Comparison of ENCODE assay signal across 16 cellular contexts in the genomic region with DNA sequence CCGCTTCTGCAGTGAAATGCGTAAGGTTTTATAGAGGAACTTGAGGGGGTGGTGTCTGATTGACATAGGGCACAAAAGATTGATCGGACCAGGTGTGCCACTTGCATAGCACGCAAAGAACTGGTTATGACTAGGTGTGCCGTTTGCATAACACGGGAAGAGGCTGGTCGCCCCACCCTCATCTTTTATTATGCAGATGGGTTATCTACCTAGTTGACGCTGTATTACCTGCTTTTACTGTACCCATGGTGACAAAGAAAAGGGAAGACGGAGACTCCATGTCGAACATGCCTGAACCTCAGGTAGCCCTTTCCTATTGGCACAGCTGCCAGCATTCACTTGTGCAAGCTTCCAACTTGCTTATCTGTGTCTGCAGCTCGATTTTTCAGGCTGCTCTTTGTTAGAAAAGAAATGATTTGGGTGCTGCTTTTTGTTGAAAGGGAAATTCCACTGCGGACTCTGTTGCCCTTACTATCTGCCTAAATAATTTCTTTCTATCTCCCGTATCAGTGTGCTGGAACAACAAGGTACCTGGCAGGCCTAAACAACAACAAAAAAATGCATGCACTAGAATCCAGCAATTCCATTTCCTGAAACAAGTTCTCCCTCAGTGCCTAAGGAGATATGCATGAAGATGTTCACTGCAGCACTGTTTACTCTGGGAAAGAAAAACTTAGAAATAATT.
"Had no signal": no experiment of that assay in that cellular context is flagged by ENCODE, and none has a peak within 500 bp of the region (broad histone marks: within the 10 kb centered on the region; RNA-seq: fewer than 3 reads in every experiment).

No MANE protein-coding gene starts in this region.

- H3K9me3 Mint-ChIP-seq: central memory CD8-positive, alpha-beta T cell; stimulated activated naive CD8-positive, alpha-beta T cell treated with anti-CD3 and anti-CD28 coated beads, Interleukin-15, amount 100 ng/mL, for 72 hours had no signal

- H3K27ac ChIP-seq: brain microvascular endothelial cell, spleen, upper lobe of right lung had no signal

- H3K36me3 ChIP-seq: brain microvascular endothelial cell, spleen, upper lobe of right lung had no signal

- H3K4me3 ChIP-seq: spleen, upper lobe of right lung had no signal

- H3K27me3 Mint-ChIP-seq: stimulated activated naive CD8-positive, alpha-beta T cell treated with anti-CD3 and anti-CD28 coated beads, Interleukin-15, amount 100 ng/mL, for 72 hours had no signal

- H3K4me1 ChIP-seq: spleen, upper lobe of right lung had no signal

- H3K9me3 ChIP-seq: spleen, upper lobe of right lung had no signal

- H3K27ac Mint-ChIP-seq: nephron; stimulated activated naive CD8-positive, alpha-beta T cell treated with anti-CD3 and anti-CD28 coated beads, Interleukin-15, amount 100 ng/mL, for 72 hours had no signal

- ATAC-seq: activated CD4-positive, CD25-positive, alpha-beta regulatory T cell treated with anti-CD3 and anti-CD28 coated beads, Interleukin-2, amount 50 U/mL, for 24 hours; left ventricle myocardium superior; sciatic nerve; stimulated activated naive CD8-positive, alpha-beta T cell treated with anti-CD3 and anti-CD28 coated beads, Interleukin-15, amount 100 ng/mL, for 72 hours; upper lobe of right lung had no signal

- DNase-seq: activated CD4-positive, alpha-beta T cell treated with anti-CD3 and anti-CD28 coated beads, Interleukin-2, amount 50 U/mL, for 1 hour; activated naive CD4-positive, alpha-beta T cell treated with Interleukin-2 at 50 U/mL for 16 hours; anterior cingulate cortex; brain microvascular endothelial cell; cortex of kidney; effector CD8-positive, alpha-beta T cell; foreskin melanocyte; left ventricle myocardium superior; mesenchymal stem cell; spleen; stimulated activated naive CD8-positive, alpha-beta T cell treated with anti-CD3 and anti-CD28 coated beads, Interleukin-15, amount 100 ng/mL, for 72 hours; upper lobe of right lung had no signal

- H3K27me3 ChIP-seq: brain microvascular endothelial cell, upper lobe of right lung had no signal

- H3K4me3 Mint-ChIP-seq: central memory CD8-positive, alpha-beta T cell; nephron; stimulated activated naive CD8-positive, alpha-beta T cell treated with anti-CD3 and anti-CD28 coated beads, Interleukin-15, amount 100 ng/mL, for 72 hours had no signal

- H3K4me1 Mint-ChIP-seq: central memory CD8-positive, alpha-beta T cell; nephron; stimulated activated naive CD8-positive, alpha-beta T cell treated with anti-CD3 and anti-CD28 coated beads, Interleukin-15, amount 100 ng/mL, for 72 hours had no signal
